In the genomic region with DNA sequence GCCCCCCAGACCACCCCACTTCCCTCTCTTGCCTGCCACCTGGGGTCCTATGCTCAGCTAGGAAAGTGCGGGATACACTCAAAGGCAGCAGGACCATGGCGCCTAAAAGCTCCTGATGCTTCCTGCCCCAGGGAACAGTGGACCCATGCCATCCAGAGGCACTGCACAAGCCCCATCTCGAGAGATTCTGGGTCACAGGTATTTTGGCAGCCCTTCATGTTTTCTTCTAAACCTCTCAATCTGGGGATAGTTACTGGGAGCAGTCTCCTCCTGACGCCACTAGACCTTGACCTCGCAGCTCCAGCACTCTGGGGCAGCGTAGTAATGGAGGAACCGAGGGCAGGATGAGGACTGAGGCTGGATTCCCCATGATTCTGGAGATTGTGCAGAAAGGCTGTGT, we compare ENCODE assay signal across 15 cellular contexts.
DNase-seq lines count a peak whose midpoint lies in the region; ATAC-seq, FAIRE-seq and TF ChIP-seq lines count a peak whose summit lies in the region.
"Had no signal": no experiment of that assay in that cellular context is flagged by ENCODE, and none has a peak within 500 bp of the region (broad histone marks: within the 10 kb centered on the region; RNA-seq: fewer than 3 reads in every experiment).

No MANE protein-coding gene starts in this region.

- no peak for ATAC-seq in HepG2
- no peak for ATAC-seq in right lobe of liver
- ATAC-seq in central memory CD8-positive, alpha-beta T cell (replicated peaks; ENCODE audit: extremely low read depth, poor library complexity, severe bottlenecking) = no peak
- no peak for ATAC-seq in aorta (ENCODE audit: low FRiP score)
- no peak for ATAC-seq in HG02938 (IDR thresholded peaks at IDR 0.05; ENCODE audit: unreplicated experiment)
- no peak for ATAC-seq in CD4-positive, alpha-beta T cell (ENCODE audit: poor library complexity)

- CTCF ChIA-PET in HepG2 (lab: Yijun Ruan, JAX; ENCODE audit: low intra/inter-chr PET ratio, low total read pairs) = no interaction called here
- CTCF ChIA-PET in Caco-2 (lab: Charles Lee) = no interaction called here
- CTCF ChIA-PET in CD4-positive, alpha-beta T cell (lab: Charles Lee) = interaction anchor here (1.0 kb wide), 1 partner anchor 108 kb away, joined by 3 read pairs; no protein-coding TSS in a partner anchor

- no TSS peak for BruUV-seq in HepG2 (replicated peaks; lab: Mats Ljungman, UMichigan)
- BruUV-seq in Caco-2 (replicated peaks; lab: Mats Ljungman, UMichigan) = no TSS peak

- H3K4me1 ChIP-seq in HepG2 (ENCODE audit: insufficient read depth, low read length) (peaks cover 82% of the 10 kb centered on the region), right lobe of liver (peaks cover 0 to 11% (median 5%) of the 10 kb centered on the region in 4 donors), aorta (ENCODE audit: control insufficient read depth in 1 of 2, insufficient read depth in 2 of 2, low read length in 2 of 2) (peaks cover 6% of the 10 kb centered on the region in 2 donors), Caco-2 (peaks cover 51% of the 10 kb centered on the region)

- no peak overlapping the region for H2AFZ ChIP-seq in HepG2 (ENCODE audit: low read length)

- H3K4me3 Mint-ChIP-seq in central memory CD8-positive, alpha-beta T cell = no peak overlapping the region
- H3K4me3 Mint-ChIP-seq in osteocyte (ENCODE audit: unreplicated experiment) (no peak overlapping the region), Caco-2 (ENCODE audit: unreplicated experiment) (no peak overlapping the region)
- H3K4me3 Mint-ChIP-seq in CD4-positive, alpha-beta T cell = no peak overlapping the region
- H3K4me3 Mint-ChIP-seq: activated CD4-positive, alpha-beta T cell treated with anti-CD3 and anti-CD28 coated beads, Interleukin-2, amount 10 ng/mL, durations not matched to agents 7 days and 5 days had no signal

- in situ Hi-C loops in HepG2 (cut with HindIII; ENCODE audit: extremely low pct_ligation_motif_present, low pct_unique_long_range_greater_than_20kb) = no loop called here

- no peaks in the 10 kb centered on the region for H3K27me3 ChIP-seq in HepG2 (ENCODE audit: control insufficient read depth in 1 of 2, insufficient read depth in 2 of 2, low read length in 2 of 2)
- no peaks in the 10 kb centered on the region for H3K27me3 ChIP-seq in right lobe of liver
- no peaks in the 10 kb centered on the region for H3K27me3 ChIP-seq in aorta (ENCODE audit: control insufficient read depth in 1 of 2, insufficient read depth in 2 of 2, low read length in 1 of 2)
- H3K27me3 ChIP-seq in Caco-2 (replicated peaks; ENCODE audit: control insufficient read depth, insufficient read depth, low read length) = no peaks in the 10 kb centered on the region
- H3K27me3 ChIP-seq in CD4-positive, alpha-beta T cell (ENCODE audit: control insufficient read depth, insufficient read depth, low read length) = no peaks in the 10 kb centered on the region
- H3K27me3 ChIP-seq: BE2C had no signal

- TF ChIP-seq RAD21 in HepG2 (CRISPR knock-in tag; IDR thresholded peaks at IDR 0.05) = no peak

- no peaks in the 10 kb centered on the region for H3K27me3 Mint-ChIP-seq in central memory CD8-positive, alpha-beta T cell
- H3K27me3 Mint-ChIP-seq in osteocyte (ENCODE audit: unreplicated experiment) (no peaks in the 10 kb centered on the region), Caco-2 (ENCODE audit: insufficient read depth, unreplicated experiment) (no peaks in the 10 kb centered on the region)
- no peaks in the 10 kb centered on the region for H3K27me3 Mint-ChIP-seq in CD4-positive, alpha-beta T cell

- H3K9me3 ChIP-seq in HepG2 (ENCODE audit: low read length) (no peaks in the 10 kb centered on the region), right lobe of liver (no peaks in the 10 kb centered on the region), aorta (ENCODE audit: control insufficient read depth, low read length) (no peaks in the 10 kb centered on the region), Caco-2 (no peaks in the 10 kb centered on the region)
- no peaks in the 10 kb centered on the region for H3K9me3 ChIP-seq in CD4-positive, alpha-beta T cell (ENCODE audit: control insufficient read depth, low read length)
- H3K9me3 ChIP-seq: BE2C had no signal

- TF ChIP-seq POLR2A in HepG2 (IDR thresholded peaks at IDR 0.05; ENCODE audit: insufficient read depth in 1 of 2, low read depth in 2 of 2, low read length in 2 of 2) = no peak
- no peak for TF ChIP-seq POLR2A in right lobe of liver (IDR thresholded peaks at IDR 0.05)

- DNase-seq in HepG2 (ENCODE audit: low spot score) (no peak), right lobe of liver (no peak), osteocyte (ENCODE audit: extremely low spot score, unreplicated experiment) (no peak), aorta (no peak), Caco-2 (no peak)
- no peak for DNase-seq in central memory CD8-positive, alpha-beta T cell (ENCODE audit: low spot score in 2 of 2)
- no peak for DNase-seq in CD4-positive, alpha-beta T cell
- DNase-seq: BE2C, hippocampal formation, NCI-H1417, NCI-H226 had no signal

- TF ChIP-seq EP300 in HepG2 (IDR thresholded peaks at IDR 0.05; ENCODE audit: low read depth in 2 of 2, low read length in 2 of 2) (no peak), HepG2 (CRISPR knock-in tag; IDR thresholded peaks at IDR 0.05; ENCODE audit: borderline replicate concordance) (no peak)

- H3K36me3 ChIP-seq in HepG2 (replicated peaks in 1 of 2; ENCODE audit: control insufficient read depth in 1 of 2, insufficient read depth in 2 of 2, low read length in 2 of 2) (no peaks in the 10 kb centered on the region), right lobe of liver (no peaks in the 10 kb centered on the region), aorta (ENCODE audit: control insufficient read depth in 1 of 2, insufficient read depth in 2 of 2, low read length in 1 of 2) (no peaks in the 10 kb centered on the region), Caco-2 (ENCODE audit: control insufficient read depth, insufficient read depth, low read length) (no peaks in the 10 kb centered on the region; the same call in 1 of the 2 replicates)
- H3K36me3 ChIP-seq: BE2C had no signal

- WGBS in HepG2 (ENCODE audit: low lambda C conversion rate) = 95% methylated on average over 7 of the region's 7 CpGs
- 100% methylated on average over 4 of the region's 7 CpGs for WGBS in right lobe of liver (ENCODE audit: insufficient coverage, low coverage, low lambda C conversion rate, missing lambda C conversion rate)
- WGBS in aorta, 2 donors = 80 to 81% methylated on average over 7 of the region's 7 CpGs

- H3K4me2 ChIP-seq in HepG2 (ENCODE audit: low read depth, low read length) = no peak overlapping the region

- intact Hi-C loops in HepG2 (cut with micrococcal nuclease; ENCODE audit: unreplicated experiment) (no loop called here), right lobe of liver (cut with DNase I) (no loop called here), aorta (cut with DNase I) (loop anchor here in 1 of 2 donors (10.0 kb wide), 1 partner anchor 60 kb away; no protein-coding TSS in a partner anchor), Caco-2 (cut with micrococcal nuclease; ENCODE audit: unreplicated experiment) (loop anchor here (10.0 kb wide), 1 partner anchor 100 kb away; no protein-coding TSS in a partner anchor)
- intact Hi-C loops in CD4-positive, alpha-beta T cell (cut with DNase I, micrococcal nuclease) = no loop called here

- peaks cover 57% of the 10 kb centered on the region for H3K4me1 Mint-ChIP-seq in central memory CD8-positive, alpha-beta T cell
- H3K4me1 Mint-ChIP-seq in osteocyte (ENCODE audit: unreplicated experiment) (peaks cover 52% of the 10 kb centered on the region), Caco-2 (ENCODE audit: low read depth, unreplicated experiment) (peaks cover 44% of the 10 kb centered on the region)
- peaks cover 42% of the 10 kb centered on the region for H3K4me1 Mint-ChIP-seq in CD4-positive, alpha-beta T cell (ENCODE audit: low read depth)

- peaks cover 9% of the 10 kb centered on the region for H3K79me2 ChIP-seq in HepG2 (ENCODE audit: insufficient read depth, low read length)

- no peaks in the 10 kb centered on the region for H4K20me1 ChIP-seq in HepG2 (ENCODE audit: insufficient read depth, low read length)

- POLR2A ChIA-PET in HepG2 (lab: Yijun Ruan, JAX) (interaction anchor here (0.8 to 5.2 kb wide), 3 partner anchors 9 to 61 kb away, joined by 3 to 46 read pairs (median 4); no protein-coding TSS in a partner anchor), Caco-2 (lab: Charles Lee) (no interaction called here)
- POLR2A ChIA-PET in CD4-positive, alpha-beta T cell (lab: Charles Lee) = no interaction called here

- H3K4me3 ChIP-seq in HepG2 (replicated peaks in 1 of 3; ENCODE audit: insufficient read depth in 1 of 3, low read depth in 2 of 3, low read length in 3 of 3) (no peak overlapping the region), right lobe of liver (no peak overlapping the region), aorta (ENCODE audit: low read length in 2 of 2) (no peak overlapping the region), Caco-2 (ENCODE audit: low read depth, low read length) (no peak overlapping the region)

- FAIRE-seq in HepG2 (lab: Jason Lieb, UNC) = no peak
- FAIRE-seq: bronchial epithelial cell had no signal

- H3K36me3 Mint-ChIP-seq in central memory CD8-positive, alpha-beta T cell (ENCODE audit: insufficient read depth) = peaks cover 13% of the 10 kb centered on the region
- H3K36me3 Mint-ChIP-seq in osteocyte (ENCODE audit: unreplicated experiment) (peaks cover 6% of the 10 kb centered on the region), Caco-2 (ENCODE audit: insufficient read depth, unreplicated experiment) (peaks cover 5% of the 10 kb centered on the region)
- no peaks in the 10 kb centered on the region for H3K36me3 Mint-ChIP-seq in CD4-positive, alpha-beta T cell (ENCODE audit: low read depth)

- H3K9me3 Mint-ChIP-seq in central memory CD8-positive, alpha-beta T cell = peaks cover 6% of the 10 kb centered on the region
- H3K9me3 Mint-ChIP-seq in osteocyte (ENCODE audit: unreplicated experiment) (no peaks in the 10 kb centered on the region), Caco-2 (ENCODE audit: unreplicated experiment) (peaks cover 10% of the 10 kb centered on the region)
- no peaks in the 10 kb centered on the region for H3K9me3 Mint-ChIP-seq in CD4-positive, alpha-beta T cell
- H3K9me3 Mint-ChIP-seq: activated CD4-positive, alpha-beta T cell treated with anti-CD3 and anti-CD28 coated beads, Interleukin-2, amount 10 ng/mL, durations not matched to agents 7 days and 5 days; T-helper 2 cell treated with Interferon-gamma antibody and Interleukin-4, amounts not matched to agents 5 μg/mL and 100 μg/mL, for 36 hours had no signal

- TF ChIP-seq CTCF in HepG2 (CRISPR knock-in tag; IDR thresholded peaks at IDR 0.05) (no peak), right lobe of liver (IDR thresholded peaks at IDR 0.05) (no peak), osteocyte (IDR thresholded peaks at IDR 0.05) (no peak), Caco-2 (IDR thresholded peaks at IDR 0.05; ENCODE audit: insufficient read depth in 1 of 2, low read depth in 1 of 2, low read length in 1 of 2, severe bottlenecking in 1 of 2, unreplicated experiment in 1 of 2) (no peak)
- TF ChIP-seq CTCF in CD4-positive, alpha-beta T cell (IDR thresholded peaks at IDR 0.05) = no peak

- H3K27ac Mint-ChIP-seq in central memory CD8-positive, alpha-beta T cell (ENCODE audit: low read depth) = peak overlapping the region; percentile 71
- H3K27ac Mint-ChIP-seq in osteocyte (ENCODE audit: unreplicated experiment) (peak overlapping the region; percentile 88), Caco-2 (ENCODE audit: unreplicated experiment) (no peak overlapping the region)
- no peak overlapping the region for H3K27ac Mint-ChIP-seq in CD4-positive, alpha-beta T cell
- H3K27ac Mint-ChIP-seq: activated CD4-positive, alpha-beta T cell treated with anti-CD3 and anti-CD28 coated beads, Interleukin-2, amount 10 ng/mL, durations not matched to agents 7 days and 5 days had no signal

- peak overlapping the region; percentile 95 for H3K27ac ChIP-seq in HepG2 (ENCODE audit: extremely low read length, insufficient read depth, low read length)
- no peak overlapping the region for H3K27ac ChIP-seq in right lobe of liver
- peak overlapping the region; percentile 47 to 89 for H3K27ac ChIP-seq in aorta (ENCODE audit: low read depth in 1 of 2, low read length in 2 of 2)
- H3K27ac ChIP-seq in CD4-positive, alpha-beta T cell (ENCODE audit: low read depth, low read length) = no peak overlapping the region

- H3K9ac ChIP-seq in HepG2 (ENCODE audit: insufficient read depth, low read depth, low read length) = no peak overlapping the region

Comparison
In these comparisons a context has a peak if more than half of its experiments do, and no peak if none do; other contexts are left out.
1. H3K27ac ChIP-seq: peak in HepG2 (single experiment) and aorta (2 of 2); none in right lobe of liver (0 of 3) and CD4-positive, alpha-beta T cell (single experiment).
2. H3K27ac Mint-ChIP-seq: peak in central memory CD8-positive, alpha-beta T cell (single experiment) and osteocyte (single experiment); none in Caco-2 (single experiment) and CD4-positive, alpha-beta T cell (single experiment).